In genomic region chr14:73770977-73771847, GRCh38 we compare ENCODE assay signal across 7 cellular contexts. TPM values are rescaled to one million over a fixed set of nuclear protein-coding genes. Genes with fewer than 3 reads are reported as not detected.
A peak's percentile ranks its signal among the peaks of the same experiment; 100 is the strongest.
DNase-seq lines count a peak whose midpoint lies in the region; ATAC-seq, FAIRE-seq and TF ChIP-seq lines count a peak whose summit lies in the region.

No MANE protein-coding gene starts in this region.

- no peaks in the 10 kb centered on the region for H3K9me3 ChIP-seq in astrocyte (ENCODE audit: insufficient read depth, low read depth, low read length)
- no peaks in the 10 kb centered on the region for H3K9me3 ChIP-seq in neutrophil

- FAIRE-seq in astrocyte (lab: Jason Lieb, UNC): no peak

- H3K4me2 ChIP-seq in astrocyte (ENCODE audit: low read length): peak overlapping the region; percentile 7

- H3K4me3 ChIP-seq in astrocyte (ENCODE audit: insufficient read depth, low read depth, low read length): no peak overlapping the region
- no peak overlapping the region for H3K4me3 ChIP-seq in neutrophil (ENCODE audit: low read depth in 1 of 2, low read length in 1 of 2)

- H3K27ac ChIP-seq in astrocyte (ENCODE audit: low read depth, low read length) (no peak overlapping the region), neutrophil (peak overlapping the region; percentile 72)

- H3K27ac Mint-ChIP-seq in astrocyte (ENCODE audit: unreplicated experiment): peak overlapping the region; percentile 53

- no peak overlapping the region for H3K9ac ChIP-seq in astrocyte (ENCODE audit: low read length)

- ATAC-seq in GM19395 (IDR thresholded peaks at IDR 0.05; ENCODE audit: unreplicated experiment) (peak; percentile 21), HG03066 (IDR thresholded peaks at IDR 0.05; ENCODE audit: low read depth, unreplicated experiment) (peak; percentile 6), HG02610 (IDR thresholded peaks at IDR 0.05; ENCODE audit: unreplicated experiment) (no peak)

- H3K4me1 ChIP-seq in astrocyte (ENCODE audit: insufficient read depth, low read length) (peaks cover 21% of the 10 kb centered on the region), neutrophil (ENCODE audit: control insufficient read depth in 1 of 2, insufficient read depth in 1 of 2, low read depth in 1 of 2, low read length in 1 of 2) (peaks cover 36 to 41% of the 10 kb centered on the region in 2 experiments)

- H3K9me3 Mint-ChIP-seq in astrocyte (ENCODE audit: unreplicated experiment): no peaks in the 10 kb centered on the region

- peaks cover 95% of the 10 kb centered on the region for H3K79me2 ChIP-seq in astrocyte (ENCODE audit: insufficient read depth, low read length)

- H2AFZ ChIP-seq in astrocyte (ENCODE audit: low read depth, low read length): no peak overlapping the region

- peaks cover 26% of the 10 kb centered on the region for H3K4me1 Mint-ChIP-seq in astrocyte (ENCODE audit: low read depth, unreplicated experiment)

- TF ChIP-seq CTCF in astrocyte (IDR thresholded peaks at IDR 0.05; ENCODE audit: insufficient read depth, low read depth, low read length): no peak
- no peak for TF ChIP-seq CTCF in neutrophil (IDR thresholded peaks at IDR 0.05)

- H3K36me3 ChIP-seq in astrocyte (ENCODE audit: insufficient read depth, low read length) (no peaks in the 10 kb centered on the region), neutrophil (no peaks in the 10 kb centered on the region)

- H4K20me1 ChIP-seq in astrocyte (ENCODE audit: insufficient read depth, low read length): peaks cover 83% of the 10 kb centered on the region

- no peaks in the 10 kb centered on the region for H3K27me3 ChIP-seq in astrocyte (ENCODE audit: insufficient read depth, low read length)
- H3K27me3 ChIP-seq in neutrophil: no peaks in the 10 kb centered on the region

- H3K36me3 Mint-ChIP-seq in astrocyte (ENCODE audit: low read depth, unreplicated experiment): peaks cover 3% of the 10 kb centered on the region

- no peak overlapping the region for H3K4me3 Mint-ChIP-seq in astrocyte (ENCODE audit: unreplicated experiment)

- DNase-seq in astrocyte (ENCODE audit: low read depth): no peak
- DNase-seq in nucleus accumbens (lab: John Stamatoyannopoulos, UW): no peak
- no peak for DNase-seq in NAMALWA (ENCODE audit: low spot score)

- H3K27me3 Mint-ChIP-seq in astrocyte (ENCODE audit: low read depth, unreplicated experiment): no peaks in the 10 kb centered on the region

RNA-seq across cellular contexts. Expression of gene PNMA1, which starts 57.0 kb away (rescaled TPM):
- 67.4 and 74.3 TPM in 2 replicates for total RNA-seq in astrocyte
